8 cellular contexts compared by ENCODE assay signal in genomic region chr19:55259540-55260210, GRCh38. TPM values are rescaled to one million over a fixed set of nuclear protein-coding genes. Genes with fewer than 3 reads are reported as not detected.
DNase-seq lines count a peak whose midpoint lies in the region; ATAC-seq, FAIRE-seq and TF ChIP-seq lines count a peak whose summit lies in the region.

No MANE protein-coding gene starts in this region.

- no peaks in the 10 kb centered on the region for H3K27me3 Mint-ChIP-seq in activated CD4-positive, alpha-beta T cell treated with anti-CD3 and anti-CD28 coated beads, Interleukin-2, amount 10 ng/mL, durations not matched to agents 7 days and 5 days
- H3K27me3 Mint-ChIP-seq in activated naive CD8-positive, alpha-beta T cell treated with anti-CD3 and anti-CD28 coated beads, Interleukin-2, amount 50 U/mL, for 24 hours = no peaks in the 10 kb centered on the region

- H3K79me2 ChIP-seq in keratinocyte (ENCODE audit: control insufficient read depth, insufficient read depth, low read length) = peaks cover 40% of the 10 kb centered on the region

- peaks cover 35% of the 10 kb centered on the region for H3K4me1 Mint-ChIP-seq in activated CD4-positive, alpha-beta T cell treated with anti-CD3 and anti-CD28 coated beads, Interleukin-2, amount 10 ng/mL, durations not matched to agents 7 days and 5 days
- peaks cover 39% of the 10 kb centered on the region for H3K4me1 Mint-ChIP-seq in activated naive CD8-positive, alpha-beta T cell treated with anti-CD3 and anti-CD28 coated beads, Interleukin-2, amount 50 U/mL, for 24 hours

- H2AFZ ChIP-seq in keratinocyte (ENCODE audit: control insufficient read depth, low read length) = peak overlapping the region; percentile 80

- peak overlapping the region; percentile 89 for H3K4me2 ChIP-seq in keratinocyte (ENCODE audit: control insufficient read depth, extremely low read depth, insufficient read depth, low read depth, low read length)

- no peak for ATAC-seq in activated naive CD8-positive, alpha-beta T cell treated with anti-CD3 and anti-CD28 coated beads, Interleukin-2, amount 50 U/mL, for 24 hours
- no peak for ATAC-seq in GM19455 (IDR thresholded peaks at IDR 0.05; ENCODE audit: unreplicated experiment)

- DNase-seq in activated CD4-positive, alpha-beta T cell treated with anti-CD3 and anti-CD28 coated beads, Interleukin-2, amount 10 ng/mL, durations not matched to agents 7 days and 5 days = no peak
- DNase-seq in activated CD4-positive, alpha-beta T cell treated with anti-CD3 and anti-CD28 coated beads for 4 hours = no peak
- DNase-seq in activated naive CD8-positive, alpha-beta T cell treated with anti-CD3 and anti-CD28 coated beads, Interleukin-2, amount 50 U/mL, for 24 hours = no peak
- DNase-seq in keratinocyte (ENCODE audit: low read depth, low spot score) (no peak), thyroid gland (no peak), hippocampal formation (lab: John Stamatoyannopoulos, UW) (no peak), NCI-H2029 (lab: John Stamatoyannopoulos, UW) (no peak)

- POLR2A ChIA-PET in activated CD4-positive, alpha-beta T cell treated with anti-CD3 and anti-CD28 coated beads, Interleukin-2, amount 10 ng/mL, durations not matched to agents 7 days and 5 days (lab: Charles Lee) = interaction anchor here (0.5 to 1.2 kb wide), 5 partner anchors 16 to 841 kb away, joined by 3 to 4 read pairs (median 3); partner anchors contain the start of gene TMEM238

- FAIRE-seq in keratinocyte (lab: Jason Lieb, UNC) = no peak

- H3K27ac ChIP-seq in keratinocyte (ENCODE audit: control insufficient read depth, insufficient read depth, low read length) (peak overlapping the region; percentile 84), thyroid gland (peak overlapping the region; percentile 87 to 90 (median 88))

- H3K9ac ChIP-seq in keratinocyte (ENCODE audit: control insufficient read depth, extremely low read depth, insufficient read depth, low read length) = peak overlapping the region; percentile 94

- peaks cover 10% of the 10 kb centered on the region for H3K9me1 ChIP-seq in keratinocyte (ENCODE audit: control insufficient read depth, extremely low read depth, insufficient read depth, low read length)

- H3K9me3 Mint-ChIP-seq in activated CD4-positive, alpha-beta T cell treated with anti-CD3 and anti-CD28 coated beads, Interleukin-2, amount 10 ng/mL, durations not matched to agents 7 days and 5 days = no peaks in the 10 kb centered on the region
- no peaks in the 10 kb centered on the region for H3K9me3 Mint-ChIP-seq in activated naive CD8-positive, alpha-beta T cell treated with anti-CD3 and anti-CD28 coated beads, Interleukin-2, amount 50 U/mL, for 24 hours

- intact Hi-C loops in thyroid gland (cut with DNase I) = no loop called here

- H3K4me3 Mint-ChIP-seq in activated CD4-positive, alpha-beta T cell treated with anti-CD3 and anti-CD28 coated beads, Interleukin-2, amount 10 ng/mL, durations not matched to agents 7 days and 5 days = peak overlapping the region; percentile 86
- H3K4me3 Mint-ChIP-seq in activated naive CD8-positive, alpha-beta T cell treated with anti-CD3 and anti-CD28 coated beads, Interleukin-2, amount 50 U/mL, for 24 hours = peak overlapping the region; percentile 95

- H4K20me1 ChIP-seq in keratinocyte (ENCODE audit: control insufficient read depth, extremely low read depth, insufficient read depth, low read length) = peaks cover 26% of the 10 kb centered on the region

- H3K4me3 ChIP-seq in keratinocyte (ENCODE audit: control insufficient read depth in 2 of 3, extremely low read depth in 1 of 3, insufficient read depth in 2 of 3, low read depth in 1 of 3, low read length in 3 of 3) (peak overlapping the region; percentile 31 to 68 (median 65)), thyroid gland (replicated peaks in 1 of 3) (peak overlapping the region in 1 of 3 donors; percentile 93)

- H3K27ac Mint-ChIP-seq in activated CD4-positive, alpha-beta T cell treated with anti-CD3 and anti-CD28 coated beads, Interleukin-2, amount 10 ng/mL, durations not matched to agents 7 days and 5 days = peak overlapping the region; percentile 98
- H3K27ac Mint-ChIP-seq in activated naive CD8-positive, alpha-beta T cell treated with anti-CD3 and anti-CD28 coated beads, Interleukin-2, amount 50 U/mL, for 24 hours = peak overlapping the region; percentile 90

- no peak for TF ChIP-seq POLR2A in thyroid gland (IDR thresholded peaks at IDR 0.05)

- TF ChIP-seq CTCF in keratinocyte (optimal IDR thresholded peaks at IDR 0.05 in 1 of 3, IDR thresholded peaks at IDR 0.05 in 1 of 3, conservative IDR thresholded peaks at IDR 0.05 in 1 of 3; ENCODE audit: extremely low read depth in 1 of 3, insufficient read depth in 2 of 3, low read length in 3 of 3) (no peak), thyroid gland (IDR thresholded peaks at IDR 0.05) (peak in 1 of 6 experiments; percentile 3)

- dilution Hi-C loops in keratinocyte (cut with MboI; ENCODE audit: extremely low pct_ligation_motif_present, low sequenced_read_pairs) = no loop called here

- CTCF ChIA-PET in activated CD4-positive, alpha-beta T cell treated with anti-CD3 and anti-CD28 coated beads, Interleukin-2, amount 10 ng/mL, durations not matched to agents 7 days and 5 days (lab: Charles Lee) = interaction anchor here (0.6 to 1.7 kb wide), 9 partner anchors 10 to 395 kb away, joined by 3 to 6 read pairs (median 4); partner anchors contain the start of gene HSPBP1

- H3K9me3 ChIP-seq in keratinocyte (ENCODE audit: control insufficient read depth, low read depth, low read length) (no peaks in the 10 kb centered on the region), thyroid gland (no peaks in the 10 kb centered on the region)

- H3K4me1 ChIP-seq in keratinocyte (ENCODE audit: control insufficient read depth, extremely low read depth, insufficient read depth, low read length) (peaks cover 27% of the 10 kb centered on the region), thyroid gland (peaks cover 37 to 40% of the 10 kb centered on the region in 2 donors)

- WGBS in thyroid gland, 2 donors = 43 to 46% methylated on average over 29 of the region's 29 CpGs

- H3K27me3 ChIP-seq in keratinocyte (ENCODE audit: control insufficient read depth, extremely low read depth, insufficient read depth, low read length) (no peaks in the 10 kb centered on the region), thyroid gland (no peaks in the 10 kb centered on the region)

- H3K36me3 ChIP-seq in keratinocyte (ENCODE audit: control insufficient read depth in 2 of 2, extremely low read depth in 1 of 2, insufficient read depth in 2 of 2, low read length in 2 of 2) = peaks cover 2 to 6% of the 10 kb centered on the region in 2 experiments
- no peaks in the 10 kb centered on the region for H3K36me3 ChIP-seq in thyroid gland

- H3K36me3 Mint-ChIP-seq in activated CD4-positive, alpha-beta T cell treated with anti-CD3 and anti-CD28 coated beads, Interleukin-2, amount 10 ng/mL, durations not matched to agents 7 days and 5 days (ENCODE audit: low read depth) = peaks cover 36% of the 10 kb centered on the region
- H3K36me3 Mint-ChIP-seq in activated naive CD8-positive, alpha-beta T cell treated with anti-CD3 and anti-CD28 coated beads, Interleukin-2, amount 50 U/mL, for 24 hours (ENCODE audit: low read depth) = peaks cover 31% of the 10 kb centered on the region

RNA-seq across cellular contexts. Expression of gene PPP6R1, which starts 0.9 kb away (rescaled TPM):
- 100 to 1,000 TPM; 189 to 222 TPM for total RNA-seq in activated CD4-positive, alpha-beta T cell treated with anti-CD3 and anti-CD28 coated beads, Interleukin-2, amount 10 ng/mL, durations not matched to agents 7 days and 5 days
- 26.7 to 49.7 TPM (median 27.5 TPM) in 3 replicates for polyA plus RNA-seq in keratinocyte
- 53.9 TPM for polyA plus RNA-seq in keratinocyte (2011; ENCODE audit: low read depth)
- polyA plus RNA-seq in keratinocyte (2011; cell fraction: cytosol; rRNA removed) = 25.2 and 42.0 TPM in 2 replicates
- polyA plus RNA-seq in keratinocyte (2011; cell fraction: nucleus; rRNA removed) = 53.5 and 58.2 TPM in 2 replicates
- 25.9 and 54.2 TPM in 2 replicates for polyA plus RNA-seq in keratinocyte (2012; ENCODE audit: low replicate concordance)
- polyA minus RNA-seq in keratinocyte = 52.8 to 162 TPM (median 69.3 TPM) in 3 replicates
- polyA minus RNA-seq in keratinocyte (2011; cell fraction: cytosol; rRNA and poly(A)+ RNA removed) = 82.3 TPM
- polyA minus RNA-seq in keratinocyte (2011; cell fraction: nucleus; rRNA and poly(A)+ RNA removed) = 45.9 and 47.5 TPM in 2 replicates
- total RNA-seq in thyroid gland = 10 to 100 TPM; 26.1 to 99.8 (median 54.2) TPM

RNA-seq across cellular contexts. Expression of gene HSPBP1, which starts 20.2 kb away (rescaled TPM):
- total RNA-seq in activated CD4-positive, alpha-beta T cell treated with anti-CD3 and anti-CD28 coated beads, Interleukin-2, amount 10 ng/mL, durations not matched to agents 7 days and 5 days = 10 to 100 TPM; 23.1 to 26.9 TPM
- polyA plus RNA-seq in keratinocyte = 20.2 to 26.7 TPM (median 24.7 TPM) in 3 replicates
- polyA plus RNA-seq in keratinocyte (2011; ENCODE audit: low read depth) = 4.6 TPM
- polyA plus RNA-seq in keratinocyte (2011; cell fraction: cytosol; rRNA removed) = 11.9 and 29.1 TPM in 2 replicates
- polyA plus RNA-seq in keratinocyte (2011; cell fraction: nucleus; rRNA removed) = 17.3 and 22.0 TPM in 2 replicates
- polyA plus RNA-seq in keratinocyte (2012; ENCODE audit: low replicate concordance) = 23.7 and 39.1 TPM in 2 replicates
- polyA minus RNA-seq in keratinocyte = 12.8 to 23.0 TPM (median 15.5 TPM) in 3 replicates
- 59.9 TPM for polyA minus RNA-seq in keratinocyte (2011; cell fraction: cytosol; rRNA and poly(A)+ RNA removed)
- 13.4 and 15.5 TPM in 2 replicates for polyA minus RNA-seq in keratinocyte (2011; cell fraction: nucleus; rRNA and poly(A)+ RNA removed)
- total RNA-seq in thyroid gland = 10 to 100 TPM; 24.2 to 48.4 (median 31.2) TPM

RNA-seq across cellular contexts. Expression of gene BRSK1, which starts 24.1 kb away (rescaled TPM):
- 1 to 10 TPM; 6.8 TPM for total RNA-seq in activated CD4-positive, alpha-beta T cell treated with anti-CD3 and anti-CD28 coated beads, Interleukin-2, amount 10 ng/mL, durations not matched to agents 7 days and 5 days
- polyA plus RNA-seq in keratinocyte = 0.46 to 1.1 TPM (median 0.98 TPM) in 3 replicates
- polyA plus RNA-seq in keratinocyte (2011; ENCODE audit: low read depth) = not detected
- polyA plus RNA-seq in keratinocyte (2011; cell fraction: cytosol; rRNA removed) = 0.63 and 1.7 TPM in 2 replicates
- 2.8 and 5.4 TPM in 2 replicates for polyA plus RNA-seq in keratinocyte (2011; cell fraction: nucleus; rRNA removed)
- polyA plus RNA-seq in keratinocyte (2012; ENCODE audit: low replicate concordance) = 0.38 and 1.1 TPM in 2 replicates
- polyA minus RNA-seq in keratinocyte = 0.13 to 2.7 TPM in 2 of 3 replicates, not detected in the other
- not detected for polyA minus RNA-seq in keratinocyte (2011; cell fraction: cytosol; rRNA and poly(A)+ RNA removed)
- polyA minus RNA-seq in keratinocyte (2011; cell fraction: nucleus; rRNA and poly(A)+ RNA removed) = 0.32 and 0.62 TPM in 2 replicates
- 1 to 10 TPM in 1 of 4 donors, under 1 TPM in 1, not detected in 2; 0.83 to 1.2 TPM for total RNA-seq in thyroid gland

RNA-seq across cellular contexts. Expression of gene TMEM86B, which starts 31.1 kb away (rescaled TPM):
- total RNA-seq in activated CD4-positive, alpha-beta T cell treated with anti-CD3 and anti-CD28 coated beads, Interleukin-2, amount 10 ng/mL, durations not matched to agents 7 days and 5 days = 10 to 100 TPM; 12.7 to 16.7 TPM
- polyA plus RNA-seq in keratinocyte = 0.60 to 0.88 TPM (median 0.68 TPM) in 3 replicates
- polyA plus RNA-seq in keratinocyte (2011; ENCODE audit: low read depth) = 1.1 TPM
- polyA plus RNA-seq in keratinocyte (2011; cell fraction: cytosol; rRNA removed) = 0.24 and 0.49 TPM in 2 replicates
- 3.4 and 4.6 TPM in 2 replicates for polyA plus RNA-seq in keratinocyte (2011; cell fraction: nucleus; rRNA removed)
- polyA plus RNA-seq in keratinocyte (2012; ENCODE audit: low replicate concordance) = 1.0 and 2.2 TPM in 2 replicates
- polyA minus RNA-seq in keratinocyte = 0.99 to 3.9 TPM (median 1.2 TPM) in 3 replicates
- not detected for polyA minus RNA-seq in keratinocyte (2011; cell fraction: cytosol; rRNA and poly(A)+ RNA removed)
- 1.7 and 2.6 TPM in 2 replicates for polyA minus RNA-seq in keratinocyte (2011; cell fraction: nucleus; rRNA and poly(A)+ RNA removed)
- total RNA-seq in thyroid gland = 1 to 10 TPM; 1.6 to 5.8 (median 2.9) TPM

RNA-seq across cellular contexts. Expression of gene PTPRH, which starts 50.4 kb away (rescaled TPM):
- total RNA-seq in activated CD4-positive, alpha-beta T cell treated with anti-CD3 and anti-CD28 coated beads, Interleukin-2, amount 10 ng/mL, durations not matched to agents 7 days and 5 days = not detected
- 0.06 to 0.17 TPM (median 0.09 TPM) in 3 replicates for polyA plus RNA-seq in keratinocyte
- 0.55 TPM for polyA plus RNA-seq in keratinocyte (2011; ENCODE audit: low read depth)
- polyA plus RNA-seq in keratinocyte (2011; cell fraction: cytosol; rRNA removed) = 0.02 and 0.12 TPM in 2 replicates
- 0.08 and 0.27 TPM in 2 replicates for polyA plus RNA-seq in keratinocyte (2011; cell fraction: nucleus; rRNA removed)
- 0.15 and 0.20 TPM in 2 replicates for polyA plus RNA-seq in keratinocyte (2012; ENCODE audit: low replicate concordance)
- polyA minus RNA-seq in keratinocyte = 0.38 to 1.1 TPM in 2 of 3 replicates, not detected in the other
- not detected for polyA minus RNA-seq in keratinocyte (2011; cell fraction: cytosol; rRNA and poly(A)+ RNA removed)
- 0.47 and 1.3 TPM in 2 replicates for polyA minus RNA-seq in keratinocyte (2011; cell fraction: nucleus; rRNA and poly(A)+ RNA removed)
- total RNA-seq in thyroid gland = 1 to 10 TPM in 1 of 4 donors, under 1 TPM in 2, not detected in 1; 0.11 to 2.6 (median 0.54) TPM
